ENCODE assay signal across 11 cellular contexts in genomic region chr7:40469481-40469880, GRCh38.
DNase-seq lines count a peak whose midpoint lies in the region; ATAC-seq and FAIRE-seq lines count a peak whose summit lies in the region.
"Had no signal": no experiment of that assay in that cellular context is flagged by ENCODE, and none has a peak within 500 bp of the region (broad histone marks: within the 10 kb centered on the region; RNA-seq: fewer than 3 reads in every experiment).

No MANE protein-coding gene starts in this region.

- H3K36me3 ChIP-seq in Karpas-422 (ENCODE audit: insufficient read depth, low read length) = no peaks in the 10 kb centered on the region

- H3K9me3 ChIP-seq in right cardiac atrium (ENCODE audit: control insufficient read depth, low read length) = no peaks in the 10 kb centered on the region
- H3K9me3 ChIP-seq in Karpas-422 (ENCODE audit: low read length) = no peaks in the 10 kb centered on the region

- in situ Hi-C loops in SK-MEL-5 (cut with HindIII; ENCODE audit: low pct_unique_long_range_greater_than_20kb, low sequenced_read_pairs) = no loop called here

- H3K27ac ChIP-seq in right cardiac atrium (ENCODE audit: low read length) = no peak overlapping the region
- H3K27ac ChIP-seq in Karpas-422 (ENCODE audit: low read length) = no peak overlapping the region

- FAIRE-seq in frontal cortex (lab: Jason Lieb, UNC) = no peak

- no peaks in the 10 kb centered on the region for H3K9me2 ChIP-seq in Karpas-422 (replicated peaks; ENCODE audit: insufficient read depth, low read length)

- 80% methylated on average over 3 of the region's 3 CpGs for WGBS in right cardiac atrium

- H3K27me3 ChIP-seq in right cardiac atrium (ENCODE audit: control insufficient read depth, insufficient read depth) (no peaks in the 10 kb centered on the region), Karpas-422 (ENCODE audit: low read length) (no peaks in the 10 kb centered on the region)

- no peaks in the 10 kb centered on the region for H4K20me1 ChIP-seq in Karpas-422 (ENCODE audit: insufficient read depth, low read depth, low read length)

- H3K4me3 ChIP-seq in right cardiac atrium (ENCODE audit: low read length) (no peak overlapping the region), Karpas-422 (ENCODE audit: low read length) (no peak overlapping the region)

- no peak for ATAC-seq in right cardiac atrium
- ATAC-seq: CD8-positive, alpha-beta T cell had no signal

- no peaks in the 10 kb centered on the region for H3K79me2 ChIP-seq in Karpas-422 (ENCODE audit: low read length)

- no peak overlapping the region for H2AFZ ChIP-seq in Karpas-422 (ENCODE audit: low read length)

- H3K9ac ChIP-seq in Karpas-422 (ENCODE audit: low read length) = no peak overlapping the region

- H3K4me1 ChIP-seq in right cardiac atrium (ENCODE audit: control insufficient read depth, insufficient read depth, low read length) = no peaks in the 10 kb centered on the region
- H3K4me1 ChIP-seq in Karpas-422 (ENCODE audit: low read length) = no peaks in the 10 kb centered on the region

- intact Hi-C loops in right cardiac atrium (cut with DNase I) = no loop called here

- no peak overlapping the region for H3K4me2 ChIP-seq in Karpas-422 (ENCODE audit: low read depth, low read length, poor library complexity, severe bottlenecking)

- DNase-seq in EH (ENCODE audit: low read depth) (peak; percentile 98), SK-MEL-5 (ENCODE audit: low read depth, low spot score) (peak; percentile 84), fibroblast of the conjunctiva (ENCODE audit: low read depth) (peak; percentile 8), renal cortical epithelial cell (ENCODE audit: low read depth) (peak; percentile 71), DMS 273 treated with DMSO at 0.1 percent for 48 hours (lab: John Stamatoyannopoulos, UW) (no peak), right cardiac atrium (no peak), frontal cortex (ENCODE audit: low spot score in 2 of 2) (no peak), Karpas-422 (no peak)
- DNase-seq: activated naive CD4-positive, alpha-beta T cell treated with anti-CD3 and anti-CD28 coated beads for 36 hours; CD8-positive, alpha-beta T cell; NCI-H2029 had no signal

Comparison
In these comparisons a context has a peak if more than half of its experiments do, and no peak if none do; other contexts are left out.
1. DNase-seq: peak in EH (single experiment), SK-MEL-5 (single experiment), fibroblast of the conjunctiva (single experiment) and renal cortical epithelial cell (single experiment); none in DMS 273 treated with DMSO at 0.1 percent for 48 hours (single experiment), right cardiac atrium (0 of 3), frontal cortex (0 of 2) and Karpas-422 (single experiment).